Comparison of ENCODE assay signal across 15 cellular contexts in the genomic region with DNA sequence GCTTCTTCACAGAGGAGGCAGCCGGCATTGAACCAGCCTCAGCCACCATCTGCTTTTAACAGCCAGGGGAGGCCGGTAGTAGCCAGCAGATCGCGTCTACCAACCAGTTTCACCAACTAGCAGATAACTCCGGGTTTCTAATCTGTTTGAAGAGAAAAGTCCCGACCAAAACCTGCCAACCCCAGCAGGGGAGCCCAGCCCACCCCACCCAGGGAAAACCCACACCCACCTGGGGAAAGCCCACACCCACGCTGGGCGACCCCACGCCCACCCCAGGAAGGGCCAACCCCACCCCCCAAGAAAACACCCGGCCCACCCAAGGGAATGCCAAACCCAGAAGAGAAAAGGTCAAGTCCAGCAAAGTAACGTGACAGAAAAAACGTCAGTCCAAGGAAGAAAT. TPM values are rescaled to one million over a fixed set of nuclear protein-coding genes. Genes with fewer than 3 reads are reported as not detected.
"Had no signal": no experiment of that assay in that cellular context is flagged by ENCODE, and none has a peak within 500 bp of the region (broad histone marks: within the 10 kb centered on the region; RNA-seq: fewer than 3 reads in every experiment).

A gene (minus strand): TSS at position 101 of the 400 bp plus-strand sequence. CDS start 52 bp downstream, at position 49.

RNA-seq across cellular contexts. Expression of the gene that starts here (rescaled TPM):
- total RNA-seq: activated B cell treated with CpG ODN at 0.5 μM for 24 hours; activated CD4-positive, alpha-beta memory T cell treated with anti-CD3 and anti-CD28 coated beads for 36 hours; activated CD4-positive, alpha-beta memory T cell treated with anti-CD3 and anti-CD28 coated beads, Interleukin-2, amount 10 ng/mL, durations not matched to agents 7 days and 5 days; activated CD4-positive, alpha-beta T cell treated with anti-CD3 and anti-CD28 coated beads for 36 hours; activated CD4-positive, alpha-beta T cell treated with anti-CD3 and anti-CD28 coated beads, Interleukin-2, amount 10 ng/mL, durations not matched to agents 24 days and 14 days; activated CD4-positive, alpha-beta T cell treated with anti-CD3 and anti-CD28 coated beads, Interleukin-2, amount 10 ng/mL, durations not matched to agents 7 days and 5 days; activated CD8-positive, alpha-beta memory T cell treated with anti-CD3 and anti-CD28 coated beads for 36 hours; activated CD8-positive, alpha-beta memory T cell treated with anti-CD3 and anti-CD28 coated beads, Interleukin-2, amount 10 ng/mL, durations not matched to agents 7 days and 5 days; activated CD8-positive, alpha-beta T cell treated with anti-CD3 and anti-CD28 coated beads for 36 hours; activated CD8-positive, alpha-beta T cell treated with anti-CD3 and anti-CD28 coated beads, Interleukin-2, amount 10 ng/mL, durations not matched to agents 7 days and 5 days; T-cell; T-helper 1 cell treated with Interleukin-12 subunit alpha and Interleukin-12 subunit beta and Interleukin-4 antibody, amounts not matched to agents 30 ng/mL and 1 ng/mL, for 36 hours; T-helper 17 cell; T-helper 2 cell treated with Interferon-gamma antibody and Interleukin-4, amounts not matched to agents 100 ng/mL and 5 ng/mL, for 36 hours; WTC11 had no signal
